Comparison of ENCODE assay signal across 8 cellular contexts in the genomic region with DNA sequence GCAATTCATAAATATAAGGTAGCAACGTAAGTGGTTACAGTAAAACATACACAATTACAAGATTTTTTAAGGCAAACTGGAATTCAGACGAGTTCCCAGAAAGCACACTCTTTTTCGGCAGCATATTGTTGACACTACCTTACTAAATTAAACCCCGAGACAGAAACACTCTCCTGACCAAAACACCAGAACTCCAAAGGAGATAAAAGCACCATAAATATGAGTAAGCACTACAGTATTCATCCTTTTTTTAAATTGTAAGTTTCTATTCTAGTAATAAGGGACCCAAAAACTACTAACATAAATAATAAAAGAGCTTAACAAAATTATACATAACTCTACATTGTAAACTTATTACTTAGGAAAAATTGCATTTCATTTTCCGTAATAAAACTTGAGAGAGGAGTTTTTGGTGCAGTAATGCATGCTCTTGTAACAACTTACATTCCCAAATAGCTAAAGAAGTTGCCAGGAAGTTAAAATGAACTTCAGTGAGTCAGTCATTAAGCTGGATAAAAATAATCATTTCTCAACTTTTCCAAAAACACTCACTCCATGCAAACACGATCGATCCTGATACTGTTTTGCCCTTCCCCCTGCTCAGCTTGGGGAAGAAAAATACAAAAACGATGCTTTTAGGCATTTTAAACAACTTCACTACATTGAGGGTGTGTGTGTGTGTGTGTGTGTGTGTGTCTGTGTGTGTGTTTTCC. TPM values are rescaled to one million over a fixed set of nuclear protein-coding genes. Genes with fewer than 3 reads are reported as not detected.
DNase-seq lines count a peak whose midpoint lies in the region; ATAC-seq, FAIRE-seq and TF ChIP-seq lines count a peak whose summit lies in the region.

No MANE protein-coding gene starts in this region.

- H4K20me1 ChIP-seq in mammary epithelial cell (ENCODE audit: insufficient read depth, low read length) = no peaks in the 10 kb centered on the region

- H3K27me3 Mint-ChIP-seq in mesothelial cell of epicardium (ENCODE audit: low read depth) = no peaks in the 10 kb centered on the region

- in situ Hi-C loops in mammary epithelial cell (cut with MboI; ENCODE audit: low sequenced_read_pairs in 2 of 2) = no loop called here

- 73% methylated on average over 8 of the region's 8 CpGs for WGBS in A549 (ENCODE audit: missing lambda C conversion rate)
- 86% methylated on average over 8 of the region's 8 CpGs for WGBS in mammary epithelial cell (ENCODE audit: low coverage, missing lambda C conversion rate)

- no peak for TF ChIP-seq RAD21 in A549 (conservative IDR thresholded peaks at IDR 0.05 in 1 of 2, IDR thresholded peaks at IDR 0.05 in 1 of 2)

- no peaks in the 10 kb centered on the region for H3K9me3 Mint-ChIP-seq in mesothelial cell of epicardium

- no peak for TF ChIP-seq EP300 in A549 (IDR thresholded peaks at IDR 0.05)

- no peak overlapping the region for H3K9ac ChIP-seq in mammary epithelial cell (ENCODE audit: insufficient read depth, low read length)

- H2AFZ ChIP-seq in mammary epithelial cell (ENCODE audit: low read depth, low read length) = peak overlapping the region; percentile 99

- peak overlapping the region; percentile 76 for H3K4me3 Mint-ChIP-seq in mesothelial cell of epicardium

- H3K79me2 ChIP-seq in mammary epithelial cell (ENCODE audit: insufficient read depth, low read length) = peaks cover 64% of the 10 kb centered on the region

- no peak for TF ChIP-seq POLR2A in A549 (IDR thresholded peaks at IDR 0.05; ENCODE audit: low read length)

- peak overlapping the region in 1 of 2 experiments; percentile 98; a peak in 3 of 6 replicates for H3K27ac ChIP-seq in A549
- no peak overlapping the region for H3K27ac ChIP-seq in mammary epithelial cell (ENCODE audit: insufficient read depth, low read depth, low read length)

- TF ChIP-seq CTCF in A549 (IDR thresholded peaks at IDR 0.05) = no peak
- no peak for TF ChIP-seq CTCF in mammary epithelial cell (conservative IDR thresholded peaks at IDR 0.05 in 1 of 2, IDR thresholded peaks at IDR 0.05 in 1 of 2; ENCODE audit: extremely low read depth in 1 of 2, insufficient read depth in 1 of 2, low read depth in 1 of 2, low read length in 2 of 2)
- TF ChIP-seq CTCF in mesothelial cell of epicardium (IDR thresholded peaks at IDR 0.05; ENCODE audit: unreplicated experiment) = no peak

- peak overlapping the region; percentile 87 for H3K4me2 ChIP-seq in A549
- peak overlapping the region; percentile 94 for H3K4me2 ChIP-seq in mammary epithelial cell (ENCODE audit: insufficient read depth, low read depth, low read length)

- no peak for FAIRE-seq in A549 (lab: Jason Lieb, UNC)
- no peak for FAIRE-seq in frontal cortex (lab: Jason Lieb, UNC)

- no TSS peak for BruUV-seq in mammary epithelial cell (replicated peaks; lab: Mats Ljungman, UMichigan)

- H3K36me3 ChIP-seq in mammary epithelial cell (ENCODE audit: insufficient read depth, low read length) = no peaks in the 10 kb centered on the region

- H3K4me3 ChIP-seq in A549 (peak overlapping the region; percentile 90; the same call in 2 of the 3 replicates), mammary epithelial cell (replicated peaks in 1 of 3; ENCODE audit: insufficient read depth in 1 of 3, low read depth in 2 of 3, low read length in 3 of 3) (peak overlapping the region in 1 of 3 experiments; percentile 97)

- H3K4me1 Mint-ChIP-seq in mesothelial cell of epicardium = peaks cover 27% of the 10 kb centered on the region

- H3K27ac Mint-ChIP-seq in mesothelial cell of epicardium = peak overlapping the region; percentile 61

- peaks cover 17% of the 10 kb centered on the region; the same call in 2 of the 3 replicates for H3K4me1 ChIP-seq in A549
- H3K4me1 ChIP-seq in mammary epithelial cell (ENCODE audit: insufficient read depth, low read length) = peaks cover 14% of the 10 kb centered on the region

- H3K27me3 ChIP-seq in mammary epithelial cell (ENCODE audit: insufficient read depth, low read length) = no peaks in the 10 kb centered on the region

- dilution Hi-C loops in mammary epithelial cell (cut with HindIII; ENCODE audit: low sequenced_read_pairs) = no loop called here

- no peaks in the 10 kb centered on the region for H3K9me3 ChIP-seq in A549
- H3K9me3 ChIP-seq in mammary epithelial cell (replicated peaks; ENCODE audit: insufficient read depth, low read length) = no peaks in the 10 kb centered on the region

- POLR2A ChIA-PET in A549 (lab: Yijun Ruan, JAX) = no interaction called here

- H3K36me3 Mint-ChIP-seq in mesothelial cell of epicardium = no peaks in the 10 kb centered on the region

- DNase-seq in A549 (ENCODE audit: low read depth in 1 of 2, low spot score in 1 of 2) = no peak
- DNase-seq in HS-5 (ENCODE audit: low read depth) = peak; percentile 8
- no peak for DNase-seq in mammary epithelial cell
- DNase-seq in mesothelial cell of epicardium (ENCODE audit: low spot score in 2 of 2, unreplicated experiment in 2 of 2) = no peak
- DNase-seq in frontal cortex (ENCODE audit: low spot score in 2 of 2) = no peak
- DNase-seq in NCI-H2227 (lab: John Stamatoyannopoulos, UW; ENCODE audit: unreplicated experiment) = no peak
- DNase-seq in NCI-H524 treated with DMSO at 0.1 percent for 48 hours (lab: John Stamatoyannopoulos, UW) = no peak
- no peak for DNase-seq in posterior vena cava (ENCODE audit: low spot score)

- no peak for ATAC-seq in A549

- CTCF ChIA-PET in A549 (lab: Yijun Ruan, JAX) = no interaction called here
- CTCF ChIA-PET in mammary epithelial cell (lab: Charles Lee; ENCODE audit: low non-redundant PET) = interaction anchor here (0.6 kb wide), 1 partner anchor 285 kb away, joined by 3 read pairs; no protein-coding TSS in a partner anchor

- intact Hi-C loops in mammary epithelial cell (cut with micrococcal nuclease) (loop anchor here (2.0 to 10.0 kb wide), 4 partner anchors 90 to 388 kb away; partner anchors contain the start of gene BMI1), posterior vena cava (cut with DNase I) (no loop called here)

TF ChIP-seq in A549, 52 proteins besides CTCF, POLR2A, EP300 and RAD21 (continues in another document):
- TF ChIP-seq PBX3 (IDR thresholded peaks at IDR 0.05) (no peak), KDM5A (IDR thresholded peaks at IDR 0.05) (no peak), POLR2AphosphoS2 (conservative IDR thresholded peaks at IDR 0.05; ENCODE audit: low read length) (no peak), HES2 (IDR thresholded peaks at IDR 0.05) (no peak), ZNF302 (CRISPR knock-in tag; IDR thresholded peaks at IDR 0.05) (no peak), FOSL2 (IDR thresholded peaks at IDR 0.05) (no peak), FOSL2 (CRISPR knock-in tag; IDR thresholded peaks at IDR 0.05) (no peak), RNF2 (IDR thresholded peaks at IDR 0.05; ENCODE audit: borderline replicate concordance, low read depth) (no peak), GATA3 (IDR thresholded peaks at IDR 0.05; ENCODE audit: borderline replicate concordance) (no peak), BCL3 (IDR thresholded peaks at IDR 0.05) (no peak), CHD2 (IDR thresholded peaks at IDR 0.05; ENCODE audit: low read length, partially characterized antibody) (no peak), CBX2 (IDR thresholded peaks at IDR 0.05; ENCODE audit: borderline replicate concordance, low read depth) (no peak)
- TF ChIP-seq, protein P1, sequence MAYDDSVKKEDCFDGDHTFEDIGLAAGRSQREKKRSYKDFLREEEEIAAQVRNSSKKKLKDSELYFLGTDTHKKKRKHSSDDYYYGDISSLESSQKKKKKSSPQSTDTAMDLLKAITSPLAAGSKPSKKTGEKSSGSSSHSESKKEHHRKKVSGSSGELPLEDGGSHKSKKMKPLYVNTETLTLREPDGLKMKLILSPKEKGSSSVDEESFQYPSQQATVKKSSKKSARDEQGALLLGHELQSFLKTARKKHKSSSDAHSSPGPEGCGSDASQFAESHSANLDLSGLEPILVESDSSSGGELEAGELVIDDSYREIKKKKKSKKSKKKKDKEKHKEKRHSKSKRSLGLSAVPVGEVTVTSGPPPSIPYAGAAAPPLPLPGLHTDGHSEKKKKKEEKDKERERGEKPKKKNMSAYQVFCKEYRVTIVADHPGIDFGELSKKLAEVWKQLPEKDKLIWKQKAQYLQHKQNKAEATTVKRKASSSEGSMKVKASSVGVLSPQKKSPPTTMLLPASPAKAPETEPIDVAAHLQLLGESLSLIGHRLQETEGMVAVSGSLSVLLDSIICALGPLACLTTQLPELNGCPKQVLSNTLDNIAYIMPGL (CRISPR knock-in tag; IDR thresholded peaks at IDR 0.05; ENCODE audit: borderline replicate concordance) = no peak

RNA-seq across cellular contexts. Expression of gene PIP4K2A, which starts 2.0 kb away (rescaled TPM):
- polyA plus RNA-seq in A549 (2011; rRNA removed) (21.6 and 24.0 TPM in 2 replicates), A549 (2017; fragmentation: RNase III; extraction: RNeasy Plus Mini Kit Qiagen cat#74134 plus additional on column Dnase treatment) (18.4 to 23.1 TPM (median 20.4 TPM) in 3 replicates), mammary epithelial cell (5.2 TPM)
- 5.5 and 6.2 TPM in 2 replicates for polyA plus RNA-seq in A549 (2012; cell fraction: cytosol; rRNA removed)
- polyA plus RNA-seq in A549 (2012; cell fraction: nucleus; rRNA removed) = 1.8 and 3.8 TPM in 2 replicates
- polyA minus RNA-seq in A549 (2011; rRNA and poly(A)+ RNA removed) = 18.1 and 18.7 TPM in 2 replicates
- total RNA-seq in mammary epithelial cell (10 to 100 TPM in 1 of 2 donors, 1 to 10 TPM in 1; 7.2 to 13.4 TPM), mesothelial cell of epicardium (33.6 to 37.6 TPM (median 34.9 TPM) in 3 replicates), frontal cortex (56.7 TPM), posterior vena cava (10 to 100 TPM; 64.6 to 77.6 TPM)
- polyA minus RNA-seq in mammary epithelial cell = 8.7 TPM
